In genomic region chr19:36526581-36526980, GRCh38 we compare ENCODE assay signal across 10 cellular contexts. TPM values are rescaled to one million over a fixed set of nuclear protein-coding genes. Genes with fewer than 3 reads are reported as not detected.
DNase-seq lines count a peak whose midpoint lies in the region; ATAC-seq and TF ChIP-seq lines count a peak whose summit lies in the region.
"Had no signal": no experiment of that assay in that cellular context is flagged by ENCODE, and none has a peak within 500 bp of the region (broad histone marks: within the 10 kb centered on the region; RNA-seq: fewer than 3 reads in every experiment).

No MANE protein-coding gene starts in this region.

- TF ChIP-seq CTCF in hepatocyte (IDR thresholded peaks at IDR 0.05; ENCODE audit: poor library complexity) (no peak), smooth muscle cell (IDR thresholded peaks at IDR 0.05; ENCODE audit: borderline replicate concordance, insufficient read depth, poor library complexity, severe bottlenecking) (no peak)

- 77% methylated on average over 5 of the region's 5 CpGs for WGBS in hepatocyte (ENCODE audit: low lambda C conversion rate, missing lambda C conversion rate)
- WGBS in smooth muscle cell (ENCODE audit: low lambda C conversion rate): 68% methylated on average over 5 of the region's 5 CpGs

- intact Hi-C loops in activated CD4-positive, alpha-beta memory T cell treated with anti-CD3 and anti-CD28 coated beads for 36 hours (cut with micrococcal nuclease): no loop called here

- POLR2A ChIA-PET in activated CD4-positive, alpha-beta memory T cell treated with anti-CD3 and anti-CD28 coated beads for 36 hours (lab: Charles Lee): interaction anchor here (3.6 kb wide), 1 partner anchor 38 kb away, joined by 17 read pairs; the partner anchor contains the start of gene ZNF566

- no peaks in the 10 kb centered on the region for H3K27me3 ChIP-seq in hepatocyte
- H3K27me3 ChIP-seq in smooth muscle cell (ENCODE audit: low read depth): no peaks in the 10 kb centered on the region
- no peaks in the 10 kb centered on the region for H3K27me3 ChIP-seq in effector memory CD4-positive, alpha-beta T cell (replicated peaks; ENCODE audit: control insufficient read depth, insufficient read depth, low read length, poor library complexity, severe bottlenecking)

- peak overlapping the region; percentile 92 for H3K4me2 ChIP-seq in hepatocyte
- peak overlapping the region; percentile 96 for H3K4me2 ChIP-seq in smooth muscle cell

- H3K27ac ChIP-seq in hepatocyte (peak overlapping the region; percentile 95), smooth muscle cell (ENCODE audit: low read depth) (peak overlapping the region; percentile 77)
- H3K27ac ChIP-seq in effector memory CD4-positive, alpha-beta T cell (ENCODE audit: insufficient read depth, low read length, poor library complexity, severe bottlenecking): no peak overlapping the region

- H3K27ac Mint-ChIP-seq in activated T-cell treated with anti-CD3 and anti-CD28 coated beads, Interleukin-2, amount 50 U/mL, for 72 hours: peak overlapping the region; percentile 13
- no peak overlapping the region for H3K27ac Mint-ChIP-seq in activated CD4-positive, alpha-beta memory T cell treated with anti-CD3 and anti-CD28 coated beads for 36 hours

- DNase-seq in activated T-cell treated with anti-CD3 and anti-CD28 coated beads, Interleukin-2, amount 50 U/mL, for 72 hours: no peak
- DNase-seq in activated T-cell treated with anti-CD3 and anti-CD28 coated beads for 4 hours (no peak), hepatocyte (ENCODE audit: low spot score) (no peak), smooth muscle cell (lab: John Stamatoyannopoulos, UW; ENCODE audit: unreplicated experiment) (no peak)
- DNase-seq in activated CD4-positive, alpha-beta memory T cell treated with anti-CD3 and anti-CD28 coated beads for 36 hours: no peak
- no peak for DNase-seq in effector memory CD4-positive, alpha-beta T cell
- DNase-seq: NCI-H1436, Right ventricle myocardium superior had no signal

- H3K4me1 ChIP-seq in hepatocyte (ENCODE audit: insufficient read depth): peaks cover 12% of the 10 kb centered on the region
- H3K4me1 ChIP-seq in smooth muscle cell (ENCODE audit: low read depth): peaks cover 9% of the 10 kb centered on the region
- peaks cover 7% of the 10 kb centered on the region for H3K4me1 ChIP-seq in effector memory CD4-positive, alpha-beta T cell (ENCODE audit: control insufficient read depth, insufficient read depth, low read length, poor library complexity, severe bottlenecking)

- H3F3A ChIP-seq in smooth muscle cell (ENCODE audit: low read depth): no peaks in the 10 kb centered on the region

- H3K79me2 ChIP-seq in hepatocyte (peaks cover 84% of the 10 kb centered on the region), smooth muscle cell (ENCODE audit: low read depth) (peaks cover 65% of the 10 kb centered on the region)

- H3K9me3 Mint-ChIP-seq in activated T-cell treated with anti-CD3 and anti-CD28 coated beads, Interleukin-2, amount 50 U/mL, for 72 hours: peaks cover 12 to 25% of the 10 kb centered on the region in 2 donors
- H3K9me3 Mint-ChIP-seq in activated CD4-positive, alpha-beta memory T cell treated with anti-CD3 and anti-CD28 coated beads for 36 hours: peaks cover 49% of the 10 kb centered on the region

- no peaks in the 10 kb centered on the region for H3K27me3 Mint-ChIP-seq in activated T-cell treated with anti-CD3 and anti-CD28 coated beads, Interleukin-2, amount 50 U/mL, for 72 hours (ENCODE audit: low read depth)
- H3K27me3 Mint-ChIP-seq in activated CD4-positive, alpha-beta memory T cell treated with anti-CD3 and anti-CD28 coated beads for 36 hours: no peaks in the 10 kb centered on the region

- H4K20me1 ChIP-seq in hepatocyte (ENCODE audit: insufficient read depth, poor library complexity, severe bottlenecking) (no peaks in the 10 kb centered on the region), smooth muscle cell (ENCODE audit: low read depth) (no peaks in the 10 kb centered on the region)

- H3K4me3 ChIP-seq in hepatocyte: peak overlapping the region; percentile 29
- H3K4me3 ChIP-seq in smooth muscle cell: peak overlapping the region; percentile 76
- no peak overlapping the region for H3K4me3 ChIP-seq in effector memory CD4-positive, alpha-beta T cell (ENCODE audit: insufficient read depth, low read depth, low read length, poor library complexity, severe bottlenecking)

- H3K4me1 Mint-ChIP-seq in activated T-cell treated with anti-CD3 and anti-CD28 coated beads, Interleukin-2, amount 50 U/mL, for 72 hours (ENCODE audit: low read depth): peaks cover 27% of the 10 kb centered on the region
- H3K4me1 Mint-ChIP-seq in activated CD4-positive, alpha-beta memory T cell treated with anti-CD3 and anti-CD28 coated beads for 36 hours (ENCODE audit: low read depth): peaks cover 21% of the 10 kb centered on the region

- H2AFZ ChIP-seq in hepatocyte: no peak overlapping the region
- no peak overlapping the region for H2AFZ ChIP-seq in smooth muscle cell (ENCODE audit: low read depth)

- peaks cover 7% of the 10 kb centered on the region for H3K36me3 ChIP-seq in hepatocyte (replicated peaks; ENCODE audit: insufficient read depth, low read depth)
- peaks cover 35% of the 10 kb centered on the region for H3K36me3 ChIP-seq in smooth muscle cell (ENCODE audit: low read depth)
- peaks cover 18% of the 10 kb centered on the region for H3K36me3 ChIP-seq in effector memory CD4-positive, alpha-beta T cell (ENCODE audit: control insufficient read depth, insufficient read depth, low read length)

- peak overlapping the region; percentile 54 to 70 for H3K4me3 Mint-ChIP-seq in activated T-cell treated with anti-CD3 and anti-CD28 coated beads, Interleukin-2, amount 50 U/mL, for 72 hours
- peak overlapping the region; percentile 55 for H3K4me3 Mint-ChIP-seq in activated CD4-positive, alpha-beta memory T cell treated with anti-CD3 and anti-CD28 coated beads for 36 hours

- no peak for ATAC-seq in activated T-cell treated with anti-CD3 and anti-CD28 coated beads, Interleukin-2, amount 50 U/mL, for 72 hours (replicated peaks in 1 of 2)
- ATAC-seq in HG03378 (IDR thresholded peaks at IDR 0.05; ENCODE audit: unreplicated experiment) (no peak), GM18861 (IDR thresholded peaks at IDR 0.05; ENCODE audit: unreplicated experiment) (no peak)

- peaks cover 35 to 69% of the 10 kb centered on the region in 2 donors for H3K36me3 Mint-ChIP-seq in activated T-cell treated with anti-CD3 and anti-CD28 coated beads, Interleukin-2, amount 50 U/mL, for 72 hours (ENCODE audit: insufficient read depth in 2 of 2)
- peaks cover 54% of the 10 kb centered on the region for H3K36me3 Mint-ChIP-seq in activated CD4-positive, alpha-beta memory T cell treated with anti-CD3 and anti-CD28 coated beads for 36 hours

- no peak overlapping the region for H3K9ac ChIP-seq in smooth muscle cell (ENCODE audit: low read depth)

- H3K9me3 ChIP-seq in hepatocyte (ENCODE audit: low read depth): peaks cover 34% of the 10 kb centered on the region
- H3K9me3 ChIP-seq in smooth muscle cell (replicated peaks; ENCODE audit: low read depth): peaks cover 23% of the 10 kb centered on the region
- H3K9me3 ChIP-seq in effector memory CD4-positive, alpha-beta T cell (ENCODE audit: control insufficient read depth, low read length): peaks cover 26% of the 10 kb centered on the region

- CTCF ChIA-PET in activated CD4-positive, alpha-beta memory T cell treated with anti-CD3 and anti-CD28 coated beads for 36 hours (lab: Charles Lee): no interaction called here

- no peaks in the 10 kb centered on the region for H3K9me2 ChIP-seq in hepatocyte (replicated peaks; ENCODE audit: insufficient read depth)

RNA-seq across cellular contexts. Expression of gene ZNF260, which starts 1.5 kb away (rescaled TPM):
- total RNA-seq in activated T-cell treated with anti-CD3 and anti-CD28 coated beads, Interleukin-2, amount 50 U/mL, for 72 hours: 10 to 100 TPM; 10.1 to 12.2 TPM
- total RNA-seq in activated CD4-positive, alpha-beta memory T cell treated with anti-CD3 and anti-CD28 coated beads for 36 hours: 1 to 10 TPM; 3.7 TPM
- total RNA-seq in hepatocyte (16.4 and 20.3 TPM in 2 replicates), smooth muscle cell (25.3 and 40.3 TPM in 2 replicates)
- polyA plus RNA-seq in hepatocyte (11.8 and 12.9 TPM in 2 replicates), smooth muscle cell (7.6 and 8.0 TPM in 2 replicates)

RNA-seq across cellular contexts. Expression of gene ZNF566, which starts 37.2 kb away (rescaled TPM):
- 1 to 10 TPM; 5.8 to 7.8 TPM for total RNA-seq in activated T-cell treated with anti-CD3 and anti-CD28 coated beads, Interleukin-2, amount 50 U/mL, for 72 hours
- 1 to 10 TPM; 3.8 to 4.6 TPM for total RNA-seq in activated CD4-positive, alpha-beta memory T cell treated with anti-CD3 and anti-CD28 coated beads for 36 hours
- total RNA-seq in hepatocyte (12.7 and 13.0 TPM in 2 replicates), smooth muscle cell (6.9 and 9.8 TPM in 2 replicates)
- polyA plus RNA-seq in hepatocyte (4.0 and 5.8 TPM in 2 replicates), smooth muscle cell (3.5 and 4.6 TPM in 2 replicates)

RNA-seq across cellular contexts. Expression of gene ZNF529, which starts 46.5 kb away (rescaled TPM):
- 10 to 100 TPM; 24.9 to 28.7 TPM for total RNA-seq in activated T-cell treated with anti-CD3 and anti-CD28 coated beads, Interleukin-2, amount 50 U/mL, for 72 hours
- total RNA-seq in activated CD4-positive, alpha-beta memory T cell treated with anti-CD3 and anti-CD28 coated beads for 36 hours: 10 to 100 TPM; 14.3 to 15.4 TPM
- total RNA-seq in hepatocyte: 11.1 and 14.6 TPM in 2 replicates
- 6.3 and 8.7 TPM in 2 replicates for polyA plus RNA-seq in hepatocyte
- 9.3 and 10.0 TPM in 2 replicates for total RNA-seq in smooth muscle cell
- polyA plus RNA-seq in smooth muscle cell: 2.9 and 3.5 TPM in 2 replicates
